9 cellular contexts compared by ENCODE assay signal in the genomic region with DNA sequence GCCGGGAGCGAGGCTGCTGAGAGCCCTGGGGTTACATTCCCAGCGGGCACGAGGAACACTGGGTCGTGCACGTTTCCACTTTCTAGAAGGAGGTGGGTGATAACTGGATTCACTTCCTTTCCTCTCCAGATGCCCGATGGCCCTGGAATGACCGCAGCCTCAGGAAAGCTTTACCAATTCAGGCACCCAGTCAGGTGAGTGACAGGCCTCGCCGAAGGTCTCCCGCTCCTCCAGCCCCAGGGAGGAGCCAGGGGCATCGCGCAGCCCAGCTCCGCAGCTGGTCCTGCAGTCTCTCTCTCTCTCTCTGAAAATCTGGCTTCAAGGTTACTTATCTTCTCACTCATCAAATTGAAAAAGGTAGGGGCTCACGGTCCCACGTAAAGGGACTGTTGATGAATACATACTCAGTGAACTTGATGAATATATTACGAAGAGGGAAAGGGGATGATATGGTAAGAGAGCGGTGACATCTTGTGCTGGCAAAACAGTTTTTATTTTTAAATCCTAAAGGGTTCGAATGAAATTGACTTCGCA. TPM values are rescaled to one million over a fixed set of nuclear protein-coding genes. Genes with fewer than 3 reads are reported as not detected.
DNase-seq lines count a peak whose midpoint lies in the region; ATAC-seq and TF ChIP-seq lines count a peak whose summit lies in the region.
"Had no signal": no experiment of that assay in that cellular context is flagged by ENCODE, and none has a peak within 500 bp of the region (broad histone marks: within the 10 kb centered on the region; RNA-seq: fewer than 3 reads in every experiment).

No MANE protein-coding gene starts in this region.

- peaks cover 34% of the 10 kb centered on the region for H3K27me3 ChIP-seq in osteoblast (ENCODE audit: insufficient read depth, low read length)

- no peak for ATAC-seq in HG02885 (IDR thresholded peaks at IDR 0.05; ENCODE audit: poor library complexity, unreplicated experiment)

- no peaks in the 10 kb centered on the region for H3K79me2 ChIP-seq in osteoblast (ENCODE audit: insufficient read depth, low read length)

- DNase-seq in G401 (ENCODE audit: low spot score): peak; percentile 66
- DNase-seq in NCI-H146 (lab: John Stamatoyannopoulos, UW): peak; percentile 84
- peak; percentile 73 for DNase-seq in osteoblast (ENCODE audit: insufficient read length, low spot score, missing footprints)
- DNase-seq in GM19240 (ENCODE audit: insufficient read length, low spot score): no peak
- DNase-seq in NOMO-1 (lab: John Stamatoyannopoulos, UW; ENCODE audit: unreplicated experiment in 2 of 2): no peak
- no peak for DNase-seq in T1000 (lab: John Stamatoyannopoulos, UW)

- peaks cover 3% of the 10 kb centered on the region for H3K4me1 ChIP-seq in osteoblast (ENCODE audit: insufficient read depth, low read length)

- H3K27ac ChIP-seq in cingulate gyrus (ENCODE audit: low read depth, low read length) (peak overlapping the region; percentile 15), osteoblast (ENCODE audit: low read depth, low read length) (no peak overlapping the region)

- H2AFZ ChIP-seq in osteoblast (ENCODE audit: low read length): peak overlapping the region; percentile 85

- no peak for TF ChIP-seq CTCF in osteoblast (IDR thresholded peaks at IDR 0.05; ENCODE audit: extremely low read depth, low read depth, low read length)

- no peaks in the 10 kb centered on the region for H4K20me1 ChIP-seq in osteoblast (ENCODE audit: insufficient read depth, low read length)

- H3K36me3 ChIP-seq in osteoblast (ENCODE audit: insufficient read depth, low read length): no peaks in the 10 kb centered on the region

- peak overlapping the region; percentile 71 for H3K4me3 ChIP-seq in osteoblast (ENCODE audit: insufficient read depth, low read length)

- peak overlapping the region; percentile 82 for H3K4me2 ChIP-seq in osteoblast (ENCODE audit: insufficient read depth, low read length)

- in situ Hi-C loops in G401 (cut with HindIII; ENCODE audit: low sequenced_read_pairs): no loop called here

- no peaks in the 10 kb centered on the region for H3K9me3 ChIP-seq in osteoblast (ENCODE audit: low read depth, low read length)

RNA-seq across cellular contexts. Expression of a gene that starts 0.9 kb away (rescaled TPM):
- not detected in 2 replicates for total RNA-seq in G401 (2014; rRNA removed; shearing (Covaris generic))
- under 0.01 TPM in 1 of 2 replicates, not detected in the other for total RNA-seq in osteoblast
- total RNA-seq: glomerular endothelial cell had no signal

RNA-seq across cellular contexts. Expression of a gene that starts 5.5 kb away (rescaled TPM):
- 6.6 and 7.5 TPM in 2 replicates for total RNA-seq in G401 (2014; rRNA removed; shearing (Covaris generic))
- total RNA-seq in osteoblast: 6.9 and 8.5 TPM in 2 replicates

Comparison
In these comparisons a context has a peak if more than half of its experiments do, and no peak if none do; other contexts are left out.
1. DNase-seq: peak in G401 (single experiment), NCI-H146 (single experiment) and osteoblast (single experiment); none in GM19240 (single experiment), NOMO-1 (0 of 2) and T1000 (single experiment).